ENCODE assay signal across 24 cellular contexts in the genomic region with DNA sequence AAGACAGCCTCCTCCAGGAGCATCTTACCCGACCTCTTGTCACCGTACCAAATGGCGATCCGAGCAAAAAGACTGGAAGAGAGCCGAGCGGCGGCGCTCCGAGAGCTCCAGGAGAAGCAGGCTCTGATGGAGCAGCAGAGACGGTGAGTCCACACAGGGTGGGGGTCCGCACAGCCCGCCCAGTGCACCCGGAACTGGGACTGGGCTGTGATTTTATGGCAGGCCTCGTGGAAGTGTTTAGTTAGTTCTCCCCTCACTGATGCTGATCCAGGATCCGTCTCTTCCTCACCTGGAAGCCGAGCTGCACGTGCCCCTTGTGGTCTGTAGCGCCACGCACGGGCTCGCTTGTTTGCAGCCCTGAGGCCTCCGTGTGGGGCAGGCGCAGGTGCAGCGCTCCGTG.
"Had no signal": no experiment of that assay in that cellular context is flagged by ENCODE, and none has a peak within 500 bp of the region (broad histone marks: within the 10 kb centered on the region; RNA-seq: fewer than 3 reads in every experiment).

No MANE protein-coding gene starts in this region.

- H3K27me3 ChIP-seq: neutrophil, upper lobe of left lung had no signal

- H3K4me3 ChIP-seq: smooth muscle cell, thoracic aorta, upper lobe of left lung had no signal

- ATAC-seq: esophagus mucosa; natural killer cell treated with Interleukin-12 subunit alpha and Interleukin-12 subunit beta and Interleukin-15 and Interleukin-18, amount 100 ng/mL, for 72 hours; sciatic nerve; T-helper 17 cell had no signal

- H2AFZ ChIP-seq: parathyroid adenoma had no signal

- H3K27me3 Mint-ChIP-seq: activated naive CD4-positive, alpha-beta T cell treated with anti-CD3 and anti-CD28 coated beads, Interleukin-2, amount 10 ng/mL, durations not matched to agents 7 days and 5 days; memory B cell; natural killer cell treated with Interleukin-12 subunit alpha and Interleukin-12 subunit beta and Interleukin-15 and Interleukin-18, amount 100 ng/mL, for 72 hours; T-helper 17 cell had no signal

- H3K36me3 Mint-ChIP-seq: activated naive CD4-positive, alpha-beta T cell treated with anti-CD3 and anti-CD28 coated beads, Interleukin-2, amount 10 ng/mL, durations not matched to agents 7 days and 5 days; natural killer cell treated with Interleukin-12 subunit alpha and Interleukin-12 subunit beta and Interleukin-15 and Interleukin-18, amount 100 ng/mL, for 72 hours had no signal

- H3K9me3 Mint-ChIP-seq: activated naive CD4-positive, alpha-beta T cell treated with anti-CD3 and anti-CD28 coated beads, Interleukin-2, amount 10 ng/mL, durations not matched to agents 7 days and 5 days; brain; memory B cell; natural killer cell treated with Interleukin-12 subunit alpha and Interleukin-12 subunit beta and Interleukin-15 and Interleukin-18, amount 100 ng/mL, for 72 hours had no signal

- DNase-seq: activated CD4-positive, alpha-beta T cell treated with anti-CD3 and anti-CD28 coated beads for 4 hours; activated CD4-positive, alpha-beta T cell treated with anti-CD3 and anti-CD28 coated beads, Interleukin-2, amount 50 U/mL, for 48 hours; activated CD4-positive, CD25-positive, alpha-beta regulatory T cell; activated naive CD4-positive, alpha-beta T cell treated with anti-CD3 and anti-CD28 coated beads, Interleukin-2, amount 10 ng/mL, durations not matched to agents 7 days and 5 days; activated T-cell treated with anti-CD3 and anti-CD28 coated beads, Interleukin-2, amount 50 U/mL, for 48 hours; anterior cingulate cortex; caudate nucleus; effector memory CD4-positive, alpha-beta T cell; foreskin melanocyte; stimulated activated CD4-positive, alpha-beta T cell treated with anti-CD3 and anti-CD28 coated beads, Interleukin-2, amount 100 ng/mL, for 48 hours; stimulated activated CD8-positive, alpha-beta memory T cell treated with anti-CD3 and anti-CD28 coated beads, Interleukin-4, amount 100 ng/mL, for 48 hours; stimulated activated naive CD4-positive, alpha-beta T cell treated with Interleukin-2 at 50 U/mL for 16 hours; SW 1271; T-helper 17 cell; upper lobe of left lung had no signal

- H3K4me1 ChIP-seq: parathyroid adenoma, upper lobe of left lung had no signal

- H3K36me3 ChIP-seq: neutrophil, thoracic aorta had no signal

- H3K27ac Mint-ChIP-seq: activated naive CD4-positive, alpha-beta T cell treated with anti-CD3 and anti-CD28 coated beads, Interleukin-2, amount 10 ng/mL, durations not matched to agents 7 days and 5 days; memory B cell; natural killer cell treated with Interleukin-12 subunit alpha and Interleukin-12 subunit beta and Interleukin-15 and Interleukin-18, amount 100 ng/mL, for 72 hours; T-helper 17 cell had no signal

- H3K4me2 ChIP-seq: smooth muscle cell had no signal

- H3K27ac ChIP-seq: neutrophil, parathyroid adenoma, thoracic aorta, upper lobe of left lung had no signal

- H3K4me3 Mint-ChIP-seq: activated naive CD4-positive, alpha-beta T cell treated with anti-CD3 and anti-CD28 coated beads, Interleukin-2, amount 10 ng/mL, durations not matched to agents 7 days and 5 days; brain; memory B cell; natural killer cell treated with Interleukin-12 subunit alpha and Interleukin-12 subunit beta and Interleukin-15 and Interleukin-18, amount 100 ng/mL, for 72 hours; T-helper 17 cell had no signal

- H3K4me1 Mint-ChIP-seq: activated naive CD4-positive, alpha-beta T cell treated with anti-CD3 and anti-CD28 coated beads, Interleukin-2, amount 10 ng/mL, durations not matched to agents 7 days and 5 days had no signal

- H3K9me3 ChIP-seq: neutrophil, thoracic aorta, upper lobe of left lung had no signal
